Comparison of ENCODE assay signal across 18 cellular contexts in the genomic region with DNA sequence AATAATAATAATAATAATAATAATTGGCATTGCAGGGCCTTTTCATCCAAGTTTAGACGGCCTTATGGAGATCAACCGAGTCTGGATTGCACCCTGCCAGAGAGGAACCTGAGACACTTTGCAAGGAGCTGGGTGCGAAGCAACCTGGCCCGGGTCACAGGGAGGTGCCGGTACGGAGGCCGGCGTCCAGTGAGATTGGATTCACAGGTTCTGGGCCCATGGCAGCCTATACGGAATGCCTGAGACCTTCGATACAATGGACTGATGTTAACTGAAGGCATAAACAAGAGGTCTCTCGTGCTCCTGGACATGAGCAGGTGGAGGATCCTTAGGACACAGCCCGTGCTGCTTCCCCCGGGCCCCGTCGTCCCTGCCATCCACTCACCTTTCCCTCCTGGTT.
DNase-seq lines count a peak whose midpoint lies in the region; ATAC-seq lines count a peak whose summit lies in the region.
"Had no signal": no experiment of that assay in that cellular context is flagged by ENCODE, and none has a peak within 500 bp of the region (broad histone marks: within the 10 kb centered on the region; RNA-seq: fewer than 3 reads in every experiment).

No MANE protein-coding gene starts in this region.

- H3K27ac ChIP-seq in neuronal stem cell (replicated peaks; ENCODE audit: low read length), result no peak overlapping the region
- H3K27ac ChIP-seq: 22Rv1; A549; BLaER1 treated with 17β-estradiol and CSF1 and Interleukin-3, amounts not matched to agents 10 nM and 100 nM; C4-2B had no signal

- peak; percentile 24 for DNase-seq in activated CD8-positive, alpha-beta memory T cell treated with anti-CD3 and anti-CD28 coated beads for 24 hours
- no peak for DNase-seq in activated CD8-positive, alpha-beta memory T cell treated with anti-CD3 and anti-CD28 coated beads, Interleukin-2, amount 50 U/mL, for 48 hours
- no peak for DNase-seq in neuronal stem cell (ENCODE audit: low spot score)
- peak; percentile 24 for DNase-seq in ureter (ENCODE audit: low spot score)
- DNase-seq in iPS-NIHi7 (ENCODE audit: extremely low spot score), result no peak
- DNase-seq in activated CD4-positive, alpha-beta T cell treated with anti-CD3 and anti-CD28 coated beads for 36 hours, result no peak
- DNase-seq: AML-193; Caco-2; Calu3; CD4-positive, alpha-beta T cell; DMS79 treated with DMSO at 0.1 percent for 48 hours; GF-D8 had no signal

- POLR2A ChIA-PET in activated CD4-positive, alpha-beta T cell treated with anti-CD3 and anti-CD28 coated beads for 36 hours (lab: Charles Lee), result no interaction called here

- no peak overlapping the region for H3K4me3 ChIP-seq in neuronal stem cell (ENCODE audit: low read length in 2 of 2)
- H3K4me3 ChIP-seq: A549; BLaER1 treated with 17β-estradiol and CSF1 and Interleukin-3, amounts not matched to agents 10 nM and 100 nM had no signal

- no peak overlapping the region for H3K4me2 ChIP-seq in neuronal stem cell (ENCODE audit: insufficient read depth, low read length, poor library complexity, severe bottlenecking)
- H3K4me2 ChIP-seq: A549; BLaER1 treated with 17β-estradiol and CSF1 and Interleukin-3, amounts not matched to agents 10 nM and 100 nM had no signal

- no peak overlapping the region for H2BK120ac ChIP-seq in neuronal stem cell (ENCODE audit: low read depth, low read length)

- H3K27me3 ChIP-seq in neuronal stem cell (ENCODE audit: control insufficient read depth in 3 of 3, insufficient read depth in 3 of 3, low read depth in 1 of 3, low read length in 3 of 3), result peaks cover 0 to 12% (median 2%) of the 10 kb centered on the region in 3 experiments
- H3K27me3 ChIP-seq: BLaER1 treated with 17β-estradiol and CSF1 and Interleukin-3, amounts not matched to agents 10 nM and 100 nM had no signal

- H3K4me3 Mint-ChIP-seq in activated CD4-positive, alpha-beta T cell treated with anti-CD3 and anti-CD28 coated beads for 36 hours, result no peak overlapping the region
- H3K4me3 Mint-ChIP-seq: B cell; CD4-positive, alpha-beta T cell; CD8-positive, alpha-beta T cell had no signal

- intact Hi-C loops in activated CD4-positive, alpha-beta T cell treated with anti-CD3 and anti-CD28 coated beads for 36 hours (cut with DNase I, micrococcal nuclease), result no loop called here

- H4K8ac ChIP-seq in neuronal stem cell (ENCODE audit: low read depth, low read length), result no peak overlapping the region

- peaks cover 0 to 2% of the 10 kb centered on the region in 2 donors for H3K9me3 ChIP-seq in neuronal stem cell (replicated peaks in 1 of 2; ENCODE audit: control insufficient read depth in 2 of 2, insufficient read depth in 1 of 2, low read depth in 1 of 2, low read length in 2 of 2)
- H3K9me3 ChIP-seq: A549, Caco-2 had no signal

- no peak overlapping the region for H2AFZ ChIP-seq in neuronal stem cell (ENCODE audit: low read length)

- no peak overlapping the region for H2AK5ac ChIP-seq in neuronal stem cell (ENCODE audit: low read depth, low read length)

- H3K36me3 ChIP-seq in neuronal stem cell (replicated peaks in 1 of 2; ENCODE audit: control insufficient read depth in 2 of 2, insufficient read depth in 2 of 2, low read length in 2 of 2), result peaks cover 0 to 2% of the 10 kb centered on the region in 2 donors
- H3K36me3 ChIP-seq: BLaER1 treated with 17β-estradiol and CSF1 and Interleukin-3, amounts not matched to agents 10 nM and 100 nM had no signal

- H3K18ac ChIP-seq in neuronal stem cell (ENCODE audit: low read length), result peak overlapping the region; percentile 63

- no peak overlapping the region for H2BK15ac ChIP-seq in neuronal stem cell (ENCODE audit: low read length)

- peaks cover 6 to 16% of the 10 kb centered on the region in 2 donors for H3K4me1 ChIP-seq in neuronal stem cell (ENCODE audit: control insufficient read depth in 2 of 2, insufficient read depth in 1 of 2, low read depth in 1 of 2, low read length in 2 of 2)
- H3K4me1 ChIP-seq: A549, Caco-2 had no signal

- H3K36me3 Mint-ChIP-seq in activated CD4-positive, alpha-beta T cell treated with anti-CD3 and anti-CD28 coated beads for 36 hours (ENCODE audit: low read depth), result no peaks in the 10 kb centered on the region
- H3K36me3 Mint-ChIP-seq: CD8-positive, alpha-beta T cell had no signal

- no peaks in the 10 kb centered on the region for H3K4me1 Mint-ChIP-seq in activated CD4-positive, alpha-beta T cell treated with anti-CD3 and anti-CD28 coated beads for 36 hours
- H3K4me1 Mint-ChIP-seq: B cell had no signal

- CTCF ChIA-PET in activated CD4-positive, alpha-beta T cell treated with anti-CD3 and anti-CD28 coated beads for 36 hours (lab: Charles Lee), result no interaction called here

- H3K14ac ChIP-seq in neuronal stem cell (ENCODE audit: low read length), result no peak overlapping the region

- no peak overlapping the region for H3K9ac ChIP-seq in neuronal stem cell (ENCODE audit: low read depth, low read length, poor library complexity)
- H3K9ac ChIP-seq: BLaER1 treated with 17β-estradiol and CSF1 and Interleukin-3, amounts not matched to agents 10 nM and 100 nM had no signal

- no peak for ATAC-seq in activated CD4-positive, alpha-beta T cell treated with anti-CD3 and anti-CD28 coated beads for 36 hours
- ATAC-seq: A549; CD8-positive, alpha-beta T cell had no signal

- peaks cover 5% of the 10 kb centered on the region for H3K27me3 Mint-ChIP-seq in activated CD4-positive, alpha-beta T cell treated with anti-CD3 and anti-CD28 coated beads for 36 hours
- H3K27me3 Mint-ChIP-seq: B cell; CD4-positive, alpha-beta T cell had no signal

- H3K4ac ChIP-seq in neuronal stem cell (ENCODE audit: low read length), result no peak overlapping the region

- peaks cover 3% of the 10 kb centered on the region for H3K9me3 Mint-ChIP-seq in activated CD4-positive, alpha-beta T cell treated with anti-CD3 and anti-CD28 coated beads for 36 hours (ENCODE audit: low read depth)
- H3K9me3 Mint-ChIP-seq: CD4-positive, alpha-beta T cell had no signal

- no peak overlapping the region for H2BK5ac ChIP-seq in neuronal stem cell (ENCODE audit: low read length)

- H2BK12ac ChIP-seq in neuronal stem cell (ENCODE audit: low read length), result no peak overlapping the region

- peaks cover 3% of the 10 kb centered on the region for H3K79me1 ChIP-seq in neuronal stem cell (ENCODE audit: low read depth, low read length)

- no peak overlapping the region for H3K27ac Mint-ChIP-seq in activated CD4-positive, alpha-beta T cell treated with anti-CD3 and anti-CD28 coated beads for 36 hours
- H3K27ac Mint-ChIP-seq: B cell; CD4-positive, alpha-beta T cell; CD8-positive, alpha-beta T cell had no signal

- H3K23ac ChIP-seq in neuronal stem cell (ENCODE audit: low read depth, low read length, poor library complexity), result no peak overlapping the region

- WGBS in neuronal stem cell (ENCODE audit: extremely low coverage in 2 of 2, insufficient read length in 2 of 2, insufficient replicate concordance in 1 of 2), 2 donors, result no CpG with 5 or more reads among the region's 15 CpGs

- no peak overlapping the region for H4K91ac ChIP-seq in neuronal stem cell (ENCODE audit: low read depth, low read length, poor library complexity)

Comparison
In these comparisons a context has a peak if more than half of its experiments do, and no peak if none do; other contexts are left out.
1. DNase-seq: peak in activated CD8-positive, alpha-beta memory T cell treated with anti-CD3 and anti-CD28 coated beads for 24 hours (single experiment) and ureter (single experiment); none in activated CD8-positive, alpha-beta memory T cell treated with anti-CD3 and anti-CD28 coated beads, Interleukin-2, amount 50 U/mL, for 48 hours (single experiment), neuronal stem cell (single experiment), iPS-NIHi7 (single experiment) and activated CD4-positive, alpha-beta T cell treated with anti-CD3 and anti-CD28 coated beads for 36 hours (single experiment).